In the genomic region with DNA sequence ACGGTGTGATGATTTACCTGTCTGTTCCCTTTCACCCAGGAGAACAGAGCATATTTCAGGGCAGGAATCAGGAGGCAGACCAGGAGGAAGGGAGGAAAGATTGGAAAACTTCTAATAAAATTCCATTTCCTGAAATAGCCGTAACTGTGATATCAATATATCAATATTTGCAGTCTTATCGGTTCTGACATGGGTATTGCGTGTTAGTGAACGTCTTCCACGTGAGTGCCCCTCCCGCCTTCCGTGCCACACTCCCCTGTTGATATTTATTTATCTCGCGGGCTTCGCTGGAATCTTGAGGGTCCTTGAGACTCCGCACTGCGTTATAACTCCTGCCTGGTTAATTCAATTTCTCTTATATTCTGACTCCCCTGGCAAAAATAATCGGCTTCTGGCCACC, we compare ENCODE assay signal across 16 cellular contexts.
DNase-seq lines count a peak whose midpoint lies in the region; ATAC-seq and TF ChIP-seq lines count a peak whose summit lies in the region.
"Had no signal": no experiment of that assay in that cellular context is flagged by ENCODE, and none has a peak within 500 bp of the region (broad histone marks: within the 10 kb centered on the region; RNA-seq: fewer than 3 reads in every experiment).

No MANE protein-coding gene starts in this region.

- ATAC-seq in Right ventricle myocardium superior (ENCODE audit: poor library complexity) = no peak
- ATAC-seq: A549; CD8-positive, alpha-beta T cell; GM12878 had no signal

- DNase-seq in NCI-H524 (lab: John Stamatoyannopoulos, UW) = peak; percentile 31 to 43
- DNase-seq in NCI-H524 treated with DMSO at 0.1 percent for 48 hours (lab: John Stamatoyannopoulos, UW) = no peak
- DNase-seq in Right ventricle myocardium superior = peak; percentile 1
- no peak for DNase-seq in right atrium auricular region (ENCODE audit: low spot score)
- DNase-seq in GM10266 (ENCODE audit: extremely low spot score) = no peak
- DNase-seq: AML-193; Caco-2; Calu3; CD4-positive, alpha-beta T cell; CD8-positive, alpha-beta T cell; GF-D8 had no signal

- H3K27me3 ChIP-seq in right atrium auricular region = no peaks in the 10 kb centered on the region
- H3K27me3 ChIP-seq: BLaER1 treated with 17β-estradiol and CSF1 and Interleukin-3, amounts not matched to agents 10 nM and 100 nM had no signal

- peaks cover 0 to 22% of the 10 kb centered on the region in 2 donors for H3K9me3 ChIP-seq in right atrium auricular region

- H3K36me3 ChIP-seq in right atrium auricular region = no peaks in the 10 kb centered on the region

- H3K4me1 ChIP-seq in right atrium auricular region = no peaks in the 10 kb centered on the region
- H3K4me1 ChIP-seq: A549, Caco-2 had no signal

- TF ChIP-seq CTCF in right atrium auricular region (IDR thresholded peaks at IDR 0.05) (no peak), GM10266 (IDR thresholded peaks at IDR 0.05; ENCODE audit: control insufficient read depth, insufficient read depth, low read depth, missing control alignments) (no peak)

- H3K27ac ChIP-seq in right atrium auricular region = no peak overlapping the region
- H3K27ac ChIP-seq: 22Rv1; A549; BLaER1 treated with 17β-estradiol and CSF1 and Interleukin-3, amounts not matched to agents 10 nM and 100 nM; C4-2B had no signal

- no peak overlapping the region for H3K4me3 ChIP-seq in right atrium auricular region
- H3K4me3 ChIP-seq: A549; BLaER1 treated with 17β-estradiol and CSF1 and Interleukin-3, amounts not matched to agents 10 nM and 100 nM; GM12878 had no signal

- intact Hi-C loops in Right ventricle myocardium superior (cut with DNase I) = no loop called here

Comparison
In these comparisons a context has a peak if more than half of its experiments do, and no peak if none do; other contexts are left out.
1. DNase-seq: peak in NCI-H524 (2 of 2) and Right ventricle myocardium superior (single experiment); none in NCI-H524 treated with DMSO at 0.1 percent for 48 hours (single experiment), right atrium auricular region (single experiment) and GM10266 (single experiment).